1 cellular context compared by ENCODE assay signal in the genomic region with DNA sequence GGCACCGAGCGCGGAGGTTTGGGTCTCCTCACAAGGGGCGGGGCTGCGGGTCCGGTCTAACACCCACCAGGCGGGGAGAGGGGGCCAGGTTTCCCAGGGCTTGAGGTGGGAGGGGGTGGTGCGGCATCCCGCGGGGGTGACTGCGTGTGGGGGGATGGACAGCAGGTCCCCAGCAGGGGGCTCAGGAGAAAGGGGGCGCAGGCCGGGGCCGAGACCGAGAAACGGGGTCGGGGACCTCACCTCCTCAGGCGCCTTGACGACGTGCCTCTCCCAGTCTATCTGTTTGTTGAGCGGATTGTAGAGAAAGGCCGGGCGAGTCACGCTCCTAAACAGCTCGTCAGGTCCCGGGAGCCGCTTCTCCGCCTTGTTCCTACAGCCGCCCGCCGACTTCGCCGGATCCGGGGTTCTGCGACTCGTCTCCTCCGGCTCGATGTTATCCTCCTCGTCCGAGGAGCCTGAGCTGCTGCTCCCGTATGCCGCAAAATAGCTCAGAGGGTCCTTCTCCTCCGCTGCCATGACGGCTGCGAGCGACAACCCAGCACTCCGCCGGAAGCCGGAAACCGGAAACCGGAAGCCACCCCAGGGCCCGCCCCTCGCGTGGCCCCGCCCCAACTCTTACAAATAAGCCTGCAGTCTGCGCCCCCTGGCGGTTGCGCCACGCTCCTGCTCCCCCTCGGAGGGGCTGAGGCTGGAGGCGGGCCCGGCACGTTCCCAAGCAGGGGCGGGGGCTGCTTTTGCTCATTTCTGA.
TF ChIP-seq lines count a peak whose summit lies in the region.

TSS of gene C1orf52 (minus strand) at position 545 of the 748 bp plus-strand sequence. CDS start at position 516, 29 bp downstream.

TF ChIP-seq in K562, 482 proteins besides CTCF, POLR2A, EP300 and RAD21 (continued from another document and continues in another):
- TF ChIP-seq CCNT2 (IDR thresholded peaks at IDR 0.05; ENCODE audit: borderline replicate concordance, extremely low read depth, insufficient read length, low read depth, low read length): peak; percentile 46
- no peak for TF ChIP-seq BMI1 (IDR thresholded peaks at IDR 0.05; ENCODE audit: low read length)
- peak; percentile 93 for TF ChIP-seq POLR2AphosphoS5 (IDR thresholded peaks at IDR 0.05; ENCODE audit: control insufficient read depth, insufficient read depth, low read depth, low read length)
- no peak for TF ChIP-seq ESRRA (IDR thresholded peaks at IDR 0.05; ENCODE audit: borderline replicate concordance, low read depth)
- TF ChIP-seq ZNF436 (CRISPR knock-in tag; IDR thresholded peaks at IDR 0.05): no peak
- no peak for TF ChIP-seq MYNN (IDR thresholded peaks at IDR 0.05)
- no peak for TF ChIP-seq MYNN (CRISPR knock-in tag; IDR thresholded peaks at IDR 0.05)
- peak; percentile 96 for TF ChIP-seq PHF8 (IDR thresholded peaks at IDR 0.05; ENCODE audit: borderline replicate concordance, low read length)
- no peak for TF ChIP-seq ZFP30 (CRISPR knock-in tag; IDR thresholded peaks at IDR 0.05; ENCODE audit: borderline replicate concordance)
- TF ChIP-seq CCAR2 (IDR thresholded peaks at IDR 0.05; ENCODE audit: low read depth, low read length): no peak
- no peak for TF ChIP-seq HEY1 (CRISPR knock-in tag; IDR thresholded peaks at IDR 0.05; ENCODE audit: borderline replicate concordance)
- peak in 1 of 2 experiments; percentile 50; a peak in 1 of 4 replicates for TF ChIP-seq RCOR1 (IDR thresholded peaks at IDR 0.05; ENCODE audit: borderline replicate concordance in 1 of 2, low read depth in 2 of 2, low read length in 2 of 2)
- peak; percentile 10 to 51; a peak in 2 of 4 replicates for TF ChIP-seq FOXK2 (conservative IDR thresholded peaks at IDR 0.05 in 1 of 2, IDR thresholded peaks at IDR 0.05 in 1 of 2; ENCODE audit: low read depth in 2 of 2)
- TF ChIP-seq, protein P1, sequence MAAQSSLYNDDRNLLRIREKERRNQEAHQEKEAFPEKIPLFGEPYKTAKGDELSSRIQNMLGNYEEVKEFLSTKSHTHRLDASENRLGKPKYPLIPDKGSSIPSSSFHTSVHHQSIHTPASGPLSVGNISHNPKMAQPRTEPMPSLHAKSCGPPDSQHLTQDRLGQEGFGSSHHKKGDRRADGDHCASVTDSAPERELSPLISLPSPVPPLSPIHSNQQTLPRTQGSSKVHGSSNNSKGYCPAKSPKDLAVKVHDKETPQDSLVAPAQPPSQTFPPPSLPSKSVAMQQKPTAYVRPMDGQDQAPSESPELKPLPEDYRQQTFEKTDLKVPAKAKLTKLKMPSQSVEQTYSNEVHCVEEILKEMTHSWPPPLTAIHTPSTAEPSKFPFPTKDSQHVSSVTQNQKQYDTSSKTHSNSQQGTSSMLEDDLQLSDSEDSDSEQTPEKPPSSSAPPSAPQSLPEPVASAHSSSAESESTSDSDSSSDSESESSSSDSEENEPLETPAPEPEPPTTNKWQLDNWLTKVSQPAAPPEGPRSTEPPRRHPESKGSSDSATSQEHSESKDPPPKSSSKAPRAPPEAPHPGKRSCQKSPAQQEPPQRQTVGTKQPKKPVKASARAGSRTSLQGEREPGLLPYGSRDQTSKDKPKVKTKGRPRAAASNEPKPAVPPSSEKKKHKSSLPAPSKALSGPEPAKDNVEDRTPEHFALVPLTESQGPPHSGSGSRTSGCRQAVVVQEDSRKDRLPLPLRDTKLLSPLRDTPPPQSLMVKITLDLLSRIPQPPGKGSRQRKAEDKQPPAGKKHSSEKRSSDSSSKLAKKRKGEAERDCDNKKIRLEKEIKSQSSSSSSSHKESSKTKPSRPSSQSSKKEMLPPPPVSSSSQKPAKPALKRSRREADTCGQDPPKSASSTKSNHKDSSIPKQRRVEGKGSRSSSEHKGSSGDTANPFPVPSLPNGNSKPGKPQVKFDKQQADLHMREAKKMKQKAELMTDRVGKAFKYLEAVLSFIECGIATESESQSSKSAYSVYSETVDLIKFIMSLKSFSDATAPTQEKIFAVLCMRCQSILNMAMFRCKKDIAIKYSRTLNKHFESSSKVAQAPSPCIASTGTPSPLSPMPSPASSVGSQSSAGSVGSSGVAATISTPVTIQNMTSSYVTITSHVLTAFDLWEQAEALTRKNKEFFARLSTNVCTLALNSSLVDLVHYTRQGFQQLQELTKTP (IDR thresholded peaks at IDR 0.05; ENCODE audit: low read depth in 1 of 2, partially characterized antibody in 2 of 2): no peak
- TF ChIP-seq CTCFL (IDR thresholded peaks at IDR 0.05; ENCODE audit: borderline replicate concordance, insufficient read depth, low read depth, low read length, poor library complexity, severe bottlenecking): peak; percentile 93
- no peak for TF ChIP-seq THRAP3 (IDR thresholded peaks at IDR 0.05; ENCODE audit: borderline replicate concordance)
- TF ChIP-seq, protein P2, sequence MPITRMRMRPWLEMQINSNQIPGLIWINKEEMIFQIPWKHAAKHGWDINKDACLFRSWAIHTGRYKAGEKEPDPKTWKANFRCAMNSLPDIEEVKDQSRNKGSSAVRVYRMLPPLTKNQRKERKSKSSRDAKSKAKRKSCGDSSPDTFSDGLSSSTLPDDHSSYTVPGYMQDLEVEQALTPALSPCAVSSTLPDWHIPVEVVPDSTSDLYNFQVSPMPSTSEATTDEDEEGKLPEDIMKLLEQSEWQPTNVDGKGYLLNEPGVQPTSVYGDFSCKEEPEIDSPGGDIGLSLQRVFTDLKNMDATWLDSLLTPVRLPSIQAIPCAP (CRISPR knock-in tag; IDR thresholded peaks at IDR 0.05; ENCODE audit: borderline replicate concordance): no peak
- no peak for TF ChIP-seq SIX5 (IDR thresholded peaks at IDR 0.05; ENCODE audit: borderline replicate concordance in 1 of 2, insufficient read depth in 1 of 2, low read depth in 1 of 2, low read length in 2 of 2)
- no peak for TF ChIP-seq TARDBP (IDR thresholded peaks at IDR 0.05)
- TF ChIP-seq ETV1 (tag; conservative IDR thresholded peaks at IDR 0.05; ENCODE audit: low read depth): peak; percentile 70
- peak; percentile 34; the same call in 1 of the 2 replicates for TF ChIP-seq RNF2 (IDR thresholded peaks at IDR 0.05)
- TF ChIP-seq ZNF175 (CRISPR knock-in tag; IDR thresholded peaks at IDR 0.05; ENCODE audit: low read depth): no peak
- no peak for TF ChIP-seq PCBP1 (IDR thresholded peaks at IDR 0.05; ENCODE audit: low read depth, low read length, poor library complexity, severe bottlenecking)
- TF ChIP-seq LCOR (CRISPR knock-in tag; IDR thresholded peaks at IDR 0.05): no peak
- TF ChIP-seq BCLAF1 (IDR thresholded peaks at IDR 0.05; ENCODE audit: borderline replicate concordance in 1 of 2, control insufficient read depth in 1 of 2, low read depth in 2 of 2, low read length in 1 of 2): no peak
- no peak for TF ChIP-seq TCFL5 (CRISPR knock-in tag; conservative IDR thresholded peaks at IDR 0.05)
- TF ChIP-seq ZNF551 (CRISPR knock-in tag; IDR thresholded peaks at IDR 0.05): no peak
- TF ChIP-seq, protein P3, sequence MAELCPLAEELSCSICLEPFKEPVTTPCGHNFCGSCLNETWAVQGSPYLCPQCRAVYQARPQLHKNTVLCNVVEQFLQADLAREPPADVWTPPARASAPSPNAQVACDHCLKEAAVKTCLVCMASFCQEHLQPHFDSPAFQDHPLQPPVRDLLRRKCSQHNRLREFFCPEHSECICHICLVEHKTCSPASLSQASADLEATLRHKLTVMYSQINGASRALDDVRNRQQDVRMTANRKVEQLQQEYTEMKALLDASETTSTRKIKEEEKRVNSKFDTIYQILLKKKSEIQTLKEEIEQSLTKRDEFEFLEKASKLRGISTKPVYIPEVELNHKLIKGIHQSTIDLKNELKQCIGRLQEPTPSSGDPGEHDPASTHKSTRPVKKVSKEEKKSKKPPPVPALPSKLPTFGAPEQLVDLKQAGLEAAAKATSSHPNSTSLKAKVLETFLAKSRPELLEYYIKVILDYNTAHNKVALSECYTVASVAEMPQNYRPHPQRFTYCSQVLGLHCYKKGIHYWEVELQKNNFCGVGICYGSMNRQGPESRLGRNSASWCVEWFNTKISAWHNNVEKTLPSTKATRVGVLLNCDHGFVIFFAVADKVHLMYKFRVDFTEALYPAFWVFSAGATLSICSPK (IDR thresholded peaks at IDR 0.05; ENCODE audit: borderline replicate concordance): no peak
- no peak for TF ChIP-seq SMAD4 (CRISPR knock-in tag; conservative IDR thresholded peaks at IDR 0.05)
- no peak for TF ChIP-seq HDGF (IDR thresholded peaks at IDR 0.05)
- TF ChIP-seq SNIP1 (IDR thresholded peaks at IDR 0.05; ENCODE audit: low read depth): no peak
- no peak for TF ChIP-seq NR2C1 (IDR thresholded peaks at IDR 0.05)
- TF ChIP-seq NR2C1 (tag; IDR thresholded peaks at IDR 0.05): no peak
- no peak for TF ChIP-seq HIVEP1 (CRISPR knock-in tag; IDR thresholded peaks at IDR 0.05)
- TF ChIP-seq ETV5 (CRISPR knock-in tag; IDR thresholded peaks at IDR 0.05; ENCODE audit: low read depth): peak; percentile 81
- TF ChIP-seq MYBL2 (IDR thresholded peaks at IDR 0.05; ENCODE audit: low read depth): no peak
- TF ChIP-seq MYBL2 (CRISPR knock-in tag; IDR thresholded peaks at IDR 0.05; ENCODE audit: borderline replicate concordance): no peak
- no peak for TF ChIP-seq ZBTB1 (CRISPR knock-in tag; IDR thresholded peaks at IDR 0.05; ENCODE audit: borderline replicate concordance, low read depth)
- TF ChIP-seq ATF7 (IDR thresholded peaks at IDR 0.05): peak; percentile 64; the same call in 1 of the 2 replicates
- no peak for TF ChIP-seq ZNF408 (CRISPR knock-in tag; IDR thresholded peaks at IDR 0.05; ENCODE audit: low read depth)
- peak; percentile 77 for TF ChIP-seq CREM (IDR thresholded peaks at IDR 0.05; ENCODE audit: low read depth)
- no peak for TF ChIP-seq DNMT1 (IDR thresholded peaks at IDR 0.05)
- no peak for TF ChIP-seq CC2D1A (IDR thresholded peaks at IDR 0.05)
- no peak for TF ChIP-seq HDAC3 (IDR thresholded peaks at IDR 0.05; ENCODE audit: borderline replicate concordance, partially characterized antibody)
- peak; percentile 90 for TF ChIP-seq RBFOX2 (IDR thresholded peaks at IDR 0.05; ENCODE audit: low read depth, low read length)
- TF ChIP-seq NFATC3 (IDR thresholded peaks at IDR 0.05): no peak
- no peak for TF ChIP-seq ZNF143 (CRISPR knock-in tag; IDR thresholded peaks at IDR 0.05)
- TF ChIP-seq MED1 (CRISPR knock-in tag; IDR thresholded peaks at IDR 0.05; ENCODE audit: borderline replicate concordance): no peak
- TF ChIP-seq, protein P4, sequence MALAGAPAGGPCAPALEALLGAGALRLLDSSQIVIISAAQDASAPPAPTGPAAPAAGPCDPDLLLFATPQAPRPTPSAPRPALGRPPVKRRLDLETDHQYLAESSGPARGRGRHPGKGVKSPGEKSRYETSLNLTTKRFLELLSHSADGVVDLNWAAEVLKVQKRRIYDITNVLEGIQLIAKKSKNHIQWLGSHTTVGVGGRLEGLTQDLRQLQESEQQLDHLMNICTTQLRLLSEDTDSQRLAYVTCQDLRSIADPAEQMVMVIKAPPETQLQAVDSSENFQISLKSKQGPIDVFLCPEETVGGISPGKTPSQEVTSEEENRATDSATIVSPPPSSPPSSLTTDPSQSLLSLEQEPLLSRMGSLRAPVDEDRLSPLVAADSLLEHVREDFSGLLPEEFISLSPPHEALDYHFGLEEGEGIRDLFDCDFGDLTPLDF (CRISPR knock-in tag; IDR thresholded peaks at IDR 0.05): 0 out of 2 replicates have a peak, but pooled peaks have one; percentile 17
- no peak for TF ChIP-seq RBM15 (IDR thresholded peaks at IDR 0.05; ENCODE audit: insufficient read depth, low read length)
- TF ChIP-seq HNRNPUL1 (IDR thresholded peaks at IDR 0.05; ENCODE audit: low read length): no peak
- TF ChIP-seq CEBPG (CRISPR knock-in tag; IDR thresholded peaks at IDR 0.05): no peak
- TF ChIP-seq CEBPG (tag; conservative IDR thresholded peaks at IDR 0.05 in 1 of 2, IDR thresholded peaks at IDR 0.05 in 1 of 2): 0 out of 4 replicates have a peak, but pooled peaks of 1 of the 2 experiments have one; percentile 19
- TF ChIP-seq XRCC4 (IDR thresholded peaks at IDR 0.05; ENCODE audit: extremely low read depth, insufficient read depth, insufficient read length): no peak
- TF ChIP-seq HSF4 (CRISPR knock-in tag; IDR thresholded peaks at IDR 0.05; ENCODE audit: borderline replicate concordance): no peak
- TF ChIP-seq ZNF79 (CRISPR knock-in tag; IDR thresholded peaks at IDR 0.05; ENCODE audit: low read depth): no peak
- no peak for TF ChIP-seq FOXJ2 (tag; IDR thresholded peaks at IDR 0.05)
